ENCODE assay signal across 25 cellular contexts in the genomic region with DNA sequence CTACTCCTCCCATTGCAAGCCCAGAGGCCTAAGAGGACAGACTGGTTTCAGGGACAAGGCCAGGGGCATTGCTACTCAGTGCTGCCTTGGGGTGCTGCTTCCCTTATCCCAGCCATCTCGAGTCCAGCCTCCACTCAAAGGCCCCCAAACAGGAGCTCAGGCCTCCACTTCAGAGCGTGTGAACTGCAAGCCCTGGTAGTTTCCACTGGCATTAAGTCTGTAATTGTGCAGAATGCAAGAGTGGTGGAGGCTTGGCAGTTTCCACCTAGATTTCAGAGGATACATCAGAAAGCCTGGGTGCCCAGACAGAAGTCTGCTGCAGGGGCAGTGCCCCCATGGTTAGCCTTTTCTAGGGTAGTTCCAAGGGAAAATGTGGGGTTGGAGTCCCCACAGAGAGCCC.
DNase-seq lines count a peak whose midpoint lies in the region; ATAC-seq, FAIRE-seq and TF ChIP-seq lines count a peak whose summit lies in the region.
"Had no signal": no experiment of that assay in that cellular context is flagged by ENCODE, and none has a peak within 500 bp of the region (broad histone marks: within the 10 kb centered on the region; RNA-seq: fewer than 3 reads in every experiment).

No MANE protein-coding gene starts in this region.

- intact Hi-C loops in natural killer cell (cut with micrococcal nuclease) (no loop called here), aorta (cut with DNase I) (no loop called here)

- H3K27ac Mint-ChIP-seq in natural killer cell treated with Interleukin-12 subunit alpha and Interleukin-12 subunit beta and Interleukin-15 and Interleukin-18, amount 100 ng/mL, for 72 hours: no peak overlapping the region
- no peak overlapping the region for H3K27ac Mint-ChIP-seq in natural killer cell
- H3K27ac Mint-ChIP-seq: B cell; CD14-positive monocyte; CD4-positive, alpha-beta T cell; CD8-positive, alpha-beta memory T cell had no signal

- H3K27me3 Mint-ChIP-seq in natural killer cell treated with Interleukin-12 subunit alpha and Interleukin-12 subunit beta and Interleukin-15 and Interleukin-18, amount 100 ng/mL, for 72 hours: peaks cover 21 to 36% of the 10 kb centered on the region in 2 donors
- H3K27me3 Mint-ChIP-seq in natural killer cell (ENCODE audit: low read depth in 2 of 2): peaks cover 16 to 19% of the 10 kb centered on the region in 2 donors
- H3K27me3 Mint-ChIP-seq: CD4-positive, alpha-beta T cell had no signal

- TF ChIP-seq CTCF in natural killer cell (IDR thresholded peaks at IDR 0.05): no peak

- H3K9me3 ChIP-seq in aorta (ENCODE audit: control insufficient read depth, low read length): no peaks in the 10 kb centered on the region

- no peak overlapping the region for H3K27ac ChIP-seq in aorta (ENCODE audit: low read depth in 1 of 2, low read length in 2 of 2)
- H3K27ac ChIP-seq: 22Rv1, BLaER1, GM23248 had no signal

- no peaks in the 10 kb centered on the region for H3K36me3 Mint-ChIP-seq in natural killer cell treated with Interleukin-12 subunit alpha and Interleukin-12 subunit beta and Interleukin-15 and Interleukin-18, amount 100 ng/mL, for 72 hours
- H3K36me3 Mint-ChIP-seq in natural killer cell: no peaks in the 10 kb centered on the region
- H3K36me3 Mint-ChIP-seq: CD14-positive monocyte; CD8-positive, alpha-beta memory T cell had no signal

- no peak overlapping the region for H3K4me3 Mint-ChIP-seq in natural killer cell treated with Interleukin-12 subunit alpha and Interleukin-12 subunit beta and Interleukin-15 and Interleukin-18, amount 100 ng/mL, for 72 hours
- no peak overlapping the region for H3K4me3 Mint-ChIP-seq in natural killer cell
- H3K4me3 Mint-ChIP-seq: B cell; CD14-positive monocyte; CD4-positive, alpha-beta T cell; CD8-positive, alpha-beta memory T cell had no signal

- peaks cover 3% of the 10 kb centered on the region for H3K9me3 Mint-ChIP-seq in natural killer cell treated with Interleukin-12 subunit alpha and Interleukin-12 subunit beta and Interleukin-15 and Interleukin-18, amount 100 ng/mL, for 72 hours
- H3K9me3 Mint-ChIP-seq in natural killer cell: no peaks in the 10 kb centered on the region

- WGBS in aorta, 2 donors: 40 to 76% methylated on average over 2 of the region's 2 CpGs

- H3K4me1 ChIP-seq in aorta (ENCODE audit: control insufficient read depth in 1 of 2, insufficient read depth in 2 of 2, low read length in 2 of 2): no peaks in the 10 kb centered on the region
- H3K4me1 ChIP-seq: BLaER1 had no signal

- no peak overlapping the region for H3K4me3 ChIP-seq in aorta (ENCODE audit: low read length in 2 of 2)
- H3K4me3 ChIP-seq: BLaER1, GM23248 had no signal

- no peak for FAIRE-seq in urothelium cell line (lab: Jason Lieb, UNC)
- FAIRE-seq: A204.1, G401.6, GM12892, GM19239, H54 had no signal

- H3K4me1 Mint-ChIP-seq in natural killer cell treated with Interleukin-12 subunit alpha and Interleukin-12 subunit beta and Interleukin-15 and Interleukin-18, amount 100 ng/mL, for 72 hours (ENCODE audit: low read depth in 2 of 2): no peaks in the 10 kb centered on the region
- H3K4me1 Mint-ChIP-seq in natural killer cell: no peaks in the 10 kb centered on the region
- H3K4me1 Mint-ChIP-seq: B cell; CD14-positive monocyte; CD8-positive, alpha-beta memory T cell had no signal

- no peaks in the 10 kb centered on the region for H3K27me3 ChIP-seq in aorta (ENCODE audit: control insufficient read depth in 1 of 2, insufficient read depth in 2 of 2, low read length in 1 of 2)
- H3K27me3 ChIP-seq: BLaER1 had no signal

- DNase-seq in natural killer cell treated with Interleukin-12 subunit alpha and Interleukin-12 subunit beta and Interleukin-15 and Interleukin-18, amount 100 ng/mL, for 72 hours (ENCODE audit: low spot score): no peak
- no peak for DNase-seq in natural killer cell
- DNase-seq in ecto neural progenitor cell (ENCODE audit: low spot score): peak; percentile 20
- DNase-seq in iPS-NIHi11 (ENCODE audit: low spot score): peak; percentile 38
- DNase-seq in aorta: no peak
- no peak for DNase-seq in inferior parietal cortex (ENCODE audit: extremely low spot score)
- no peak for DNase-seq in urothelium cell line (ENCODE audit: low spot score)
- DNase-seq in cerebellar nuclear complex (lab: John Stamatoyannopoulos, UW): no peak
- DNase-seq: Calu3; CD4-positive, alpha-beta T cell; CD8-positive, alpha-beta memory T cell; COR-L47; DMS53; DMS79 treated with DMSO at 0.1 percent for 48 hours; GM23248; HCEC 1CT had no signal

- ATAC-seq in natural killer cell treated with Interleukin-12 subunit alpha and Interleukin-12 subunit beta and Interleukin-15 and Interleukin-18, amount 100 ng/mL, for 72 hours: peak; percentile 13 to 32
- ATAC-seq in natural killer cell (no peak), aorta (ENCODE audit: low FRiP score) (peak; percentile 22)

- H3K36me3 ChIP-seq in aorta (ENCODE audit: control insufficient read depth in 1 of 2, insufficient read depth in 2 of 2, low read length in 1 of 2): no peaks in the 10 kb centered on the region
- H3K36me3 ChIP-seq: BLaER1 had no signal

Comparison
In these comparisons a context has a peak if more than half of its experiments do, and no peak if none do; other contexts are left out.
1. ATAC-seq: peak in natural killer cell treated with Interleukin-12 subunit alpha and Interleukin-12 subunit beta and Interleukin-15 and Interleukin-18, amount 100 ng/mL, for 72 hours (2 of 2) and aorta (single experiment); none in natural killer cell (0 of 3).
2. DNase-seq: peak in ecto neural progenitor cell (single experiment) and iPS-NIHi11 (single experiment); none in natural killer cell treated with Interleukin-12 subunit alpha and Interleukin-12 subunit beta and Interleukin-15 and Interleukin-18, amount 100 ng/mL, for 72 hours (single experiment), natural killer cell (single experiment), aorta (0 of 2), inferior parietal cortex (single experiment), urothelium cell line (single experiment) and cerebellar nuclear complex (0 of 2).